1 cellular context compared by ENCODE assay signal in the genomic region with DNA sequence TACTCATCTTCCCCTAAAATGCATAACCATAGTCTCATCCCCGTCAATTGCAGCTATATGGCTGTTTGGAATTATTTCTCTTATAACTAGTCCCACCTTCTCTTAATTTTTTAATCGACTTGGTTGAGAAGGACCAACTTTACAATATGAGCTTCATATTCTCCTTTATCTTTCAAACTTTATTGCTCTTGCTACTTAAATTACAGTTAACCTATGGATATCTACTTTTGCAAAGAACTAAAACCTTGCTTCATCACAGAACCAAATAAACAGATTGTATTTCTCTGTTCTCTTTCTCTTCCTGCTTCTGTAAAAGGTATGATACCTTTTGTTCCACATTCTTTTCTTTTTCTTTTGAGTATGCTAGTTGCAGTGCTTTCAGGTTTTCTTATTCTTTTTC.
TF ChIP-seq lines count a peak whose summit lies in the region.

No MANE protein-coding gene starts in this region.

TF ChIP-seq in GM12878, 131 proteins besides CTCF, POLR2A, EP300 and RAD21:
- no peak for TF ChIP-seq KAT2A (conservative IDR thresholded peaks at IDR 0.05; ENCODE audit: control insufficient read depth, low read depth, low read length)
- TF ChIP-seq, protein P1, sequence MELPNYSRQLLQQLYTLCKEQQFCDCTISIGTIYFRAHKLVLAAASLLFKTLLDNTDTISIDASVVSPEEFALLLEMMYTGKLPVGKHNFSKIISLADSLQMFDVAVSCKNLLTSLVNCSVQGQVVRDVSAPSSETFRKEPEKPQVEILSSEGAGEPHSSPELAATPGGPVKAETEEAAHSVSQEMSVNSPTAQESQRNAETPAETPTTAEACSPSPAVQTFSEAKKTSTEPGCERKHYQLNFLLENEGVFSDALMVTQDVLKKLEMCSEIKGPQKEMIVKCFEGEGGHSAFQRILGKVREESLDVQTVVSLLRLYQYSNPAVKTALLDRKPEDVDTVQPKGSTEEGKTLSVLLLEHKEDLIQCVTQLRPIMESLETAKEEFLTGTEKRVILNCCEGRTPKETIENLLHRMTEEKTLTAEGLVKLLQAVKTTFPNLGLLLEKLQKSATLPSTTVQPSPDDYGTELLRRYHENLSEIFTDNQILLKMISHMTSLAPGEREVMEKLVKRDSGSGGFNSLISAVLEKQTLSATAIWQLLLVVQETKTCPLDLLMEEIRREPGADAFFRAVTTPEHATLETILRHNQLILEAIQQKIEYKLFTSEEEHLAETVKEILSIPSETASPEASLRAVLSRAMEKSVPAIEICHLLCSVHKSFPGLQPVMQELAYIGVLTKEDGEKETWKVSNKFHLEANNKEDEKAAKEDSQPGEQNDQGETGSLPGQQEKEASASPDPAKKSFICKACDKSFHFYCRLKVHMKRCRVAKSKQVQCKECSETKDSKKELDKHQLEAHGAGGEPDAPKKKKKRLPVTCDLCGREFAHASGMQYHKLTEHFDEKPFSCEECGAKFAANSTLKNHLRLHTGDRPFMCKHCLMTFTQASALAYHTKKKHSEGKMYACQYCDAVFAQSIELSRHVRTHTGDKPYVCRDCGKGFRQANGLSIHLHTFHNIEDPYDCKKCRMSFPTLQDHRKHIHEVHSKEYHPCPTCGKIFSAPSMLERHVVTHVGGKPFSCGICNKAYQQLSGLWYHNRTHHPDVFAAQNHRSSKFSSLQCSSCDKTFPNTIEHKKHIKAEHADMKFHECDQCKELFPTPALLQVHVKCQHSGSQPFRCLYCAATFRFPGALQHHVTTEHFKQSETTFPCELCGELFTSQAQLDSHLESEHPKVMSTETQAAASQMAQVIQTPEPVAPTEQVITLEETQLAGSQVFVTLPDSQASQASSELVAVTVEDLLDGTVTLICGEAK (IDR thresholded peaks at IDR 0.05; ENCODE audit: borderline replicate concordance): peak; percentile 54; the same call in 1 of the 2 replicates
- TF ChIP-seq ETV6 (conservative IDR thresholded peaks at IDR 0.05 in 1 of 2, IDR thresholded peaks at IDR 0.05 in 1 of 2; ENCODE audit: borderline replicate concordance in 1 of 2, low read depth in 1 of 2): no peak
